Comparison of ENCODE assay signal across 9 cellular contexts in genomic region chr14:49961270-49962222, GRCh38.
DNase-seq lines count a peak whose midpoint lies in the region; ATAC-seq and TF ChIP-seq lines count a peak whose summit lies in the region.
"Had no signal": no experiment of that assay in that cellular context is flagged by ENCODE, and none has a peak within 500 bp of the region (broad histone marks: within the 10 kb centered on the region; RNA-seq: fewer than 3 reads in every experiment).

No MANE protein-coding gene starts in this region.

- CTCF ChIA-PET in CD8-positive, alpha-beta T cell (lab: Charles Lee): interaction anchor here (1.0 to 1.4 kb wide), 2 partner anchors 12 to 143 kb away, joined by 3 read pairs; no protein-coding TSS in a partner anchor

- no peak overlapping the region for H3K27ac ChIP-seq in CD8-positive, alpha-beta T cell (ENCODE audit: low read depth, low read length)
- H3K27ac ChIP-seq in esophagus squamous epithelium (peak overlapping the region; percentile 78 to 91 (median 88)), esophagus muscularis mucosa (replicated peaks in 1 of 4) (no peak overlapping the region)

- 55 to 56% methylated on average over 13 of the region's 13 CpGs for WGBS in esophagus squamous epithelium, 2 donors
- 93% methylated on average over 13 of the region's 13 CpGs for WGBS in esophagus muscularis mucosa

- no peaks in the 10 kb centered on the region for H3K4me1 ChIP-seq in CD8-positive, alpha-beta T cell (ENCODE audit: insufficient read depth, low read length)
- H3K4me1 ChIP-seq in esophagus squamous epithelium (peaks cover 11 to 83% (median 43%) of the 10 kb centered on the region in 3 donors), esophagus muscularis mucosa (no peaks in the 10 kb centered on the region)

- no peaks in the 10 kb centered on the region for H3K27me3 ChIP-seq in CD8-positive, alpha-beta T cell (ENCODE audit: insufficient read depth, low read length)
- H3K27me3 ChIP-seq in esophagus squamous epithelium: no peaks in the 10 kb centered on the region
- no peaks in the 10 kb centered on the region for H3K27me3 ChIP-seq in esophagus muscularis mucosa

- peak overlapping the region; percentile 45 for H3K27ac Mint-ChIP-seq in CD8-positive, alpha-beta T cell

- H3K9me3 Mint-ChIP-seq in CD8-positive, alpha-beta T cell: no peaks in the 10 kb centered on the region

- intact Hi-C loops in CD8-positive, alpha-beta T cell (cut with DNase I, micrococcal nuclease): loop anchor here (2.0 to 5.0 kb wide), 2 partner anchors 21 to 41 kb away; no protein-coding TSS in a partner anchor
- intact Hi-C loops in esophagus squamous epithelium (cut with DNase I) (loop anchor here (10.0 kb wide), 1 partner anchor 87 kb away; no protein-coding TSS in a partner anchor), esophagus muscularis mucosa (cut with DNase I) (no loop called here)

- POLR2A ChIA-PET in CD8-positive, alpha-beta T cell (lab: Charles Lee): interaction anchor here (0.6 to 1.6 kb wide), 2 partner anchors 10 to 125 kb away, joined by 3 read pairs; no protein-coding TSS in a partner anchor

- no peak for TF ChIP-seq POLR2A in esophagus squamous epithelium (IDR thresholded peaks at IDR 0.05)
- no peak for TF ChIP-seq POLR2A in esophagus muscularis mucosa (IDR thresholded peaks at IDR 0.05; ENCODE audit: low read depth)

- H3K4me1 Mint-ChIP-seq in CD8-positive, alpha-beta T cell (ENCODE audit: low read depth): peaks cover 12% of the 10 kb centered on the region

- DNase-seq in CD8-positive, alpha-beta T cell: no peak
- DNase-seq in HT-29 (ENCODE audit: low spot score): peak; percentile 22
- DNase-seq in esophagus squamous epithelium (lab: John Stamatoyannopoulos, UW): no peak
- no peak for DNase-seq in NCI-H82 treated with DMSO at 0.1 percent for 48 hours (lab: John Stamatoyannopoulos, UW; ENCODE audit: unreplicated experiment)
- no peak for DNase-seq in 8988T
- no peak for DNase-seq in stimulated activated naive CD4-positive, alpha-beta T cell treated with Interleukin-2 at 50 U/mL for 16 hours (lab: John Stamatoyannopoulos, UW)
- no peak for DNase-seq in esophagus muscularis mucosa (ENCODE audit: extremely low spot score)
- DNase-seq: NCI-H2171 had no signal

- no peaks in the 10 kb centered on the region for H3K36me3 Mint-ChIP-seq in CD8-positive, alpha-beta T cell

- no peak for ATAC-seq in CD8-positive, alpha-beta T cell
- peak; percentile 61 for ATAC-seq in GM19023 (IDR thresholded peaks at IDR 0.05; ENCODE audit: unreplicated experiment)

- no peak overlapping the region for H3K4me3 Mint-ChIP-seq in CD8-positive, alpha-beta T cell

- H3K36me3 ChIP-seq in CD8-positive, alpha-beta T cell (ENCODE audit: insufficient read depth, low read length): no peaks in the 10 kb centered on the region
- H3K36me3 ChIP-seq in esophagus squamous epithelium (no peaks in the 10 kb centered on the region), esophagus muscularis mucosa (no peaks in the 10 kb centered on the region)

- TF ChIP-seq CTCF in CD8-positive, alpha-beta T cell (IDR thresholded peaks at IDR 0.05): no peak
- TF ChIP-seq CTCF in esophagus squamous epithelium (IDR thresholded peaks at IDR 0.05): no peak
- no peak for TF ChIP-seq CTCF in esophagus muscularis mucosa (IDR thresholded peaks at IDR 0.05)

- no peaks in the 10 kb centered on the region for H3K9me3 ChIP-seq in CD8-positive, alpha-beta T cell (ENCODE audit: low read length)
- H3K9me3 ChIP-seq in esophagus squamous epithelium (no peaks in the 10 kb centered on the region), esophagus muscularis mucosa (no peaks in the 10 kb centered on the region)

- no peak overlapping the region for H3K4me3 ChIP-seq in CD8-positive, alpha-beta T cell (ENCODE audit: low read depth, low read length)
- H3K4me3 ChIP-seq in esophagus squamous epithelium (no peak overlapping the region), esophagus muscularis mucosa (no peak overlapping the region)

- no peaks in the 10 kb centered on the region for H3K27me3 Mint-ChIP-seq in CD8-positive, alpha-beta T cell (ENCODE audit: low read depth)

- no peak for TF ChIP-seq EP300 in esophagus muscularis mucosa (IDR thresholded peaks at IDR 0.05)

Comparison
In these comparisons a context has a peak if more than half of its experiments do, and no peak if none do; other contexts are left out.
1. H3K27ac ChIP-seq: peak in esophagus squamous epithelium (4 of 4); none in CD8-positive, alpha-beta T cell (single experiment) and esophagus muscularis mucosa (0 of 4).